ENCODE assay signal across 19 cellular contexts in the genomic region with DNA sequence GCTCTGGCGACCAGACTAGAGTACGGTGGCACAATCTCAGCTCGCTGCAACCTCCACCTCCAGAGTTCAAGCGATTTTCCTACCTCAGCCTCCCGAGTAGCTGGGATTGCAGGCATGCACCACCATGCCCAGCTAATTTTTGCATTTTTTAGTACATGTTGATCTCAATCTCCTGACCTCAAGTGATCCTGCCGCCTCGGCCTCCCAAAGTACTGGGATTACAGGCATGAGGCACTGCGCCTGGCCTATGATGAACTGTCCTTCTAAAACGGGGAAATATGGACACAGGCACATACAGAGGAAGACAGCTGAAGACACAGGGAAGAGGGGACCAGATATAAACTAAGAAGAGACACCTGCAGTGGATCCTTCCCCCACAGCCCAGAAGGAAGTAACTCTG. TPM values are rescaled to one million over a fixed set of nuclear protein-coding genes. Genes with fewer than 3 reads are reported as not detected.
DNase-seq lines count a peak whose midpoint lies in the region; ATAC-seq and TF ChIP-seq lines count a peak whose summit lies in the region.
"Had no signal": no experiment of that assay in that cellular context is flagged by ENCODE, and none has a peak within 500 bp of the region (broad histone marks: within the 10 kb centered on the region; RNA-seq: fewer than 3 reads in every experiment).

No MANE protein-coding gene starts in this region.

- peak overlapping the region; percentile 51 for H3K27ac Mint-ChIP-seq in dendritic cell treated with granulocyte-macrophage colony-stimulating factor and Interleukin-4, amounts not matched to agents 40 ng/mL and 50 ng/mL, for 4 days
- H3K27ac Mint-ChIP-seq: B cell; CD4-positive, alpha-beta T cell; CD8-positive, alpha-beta T cell had no signal

- no peak overlapping the region for H3K4me2 ChIP-seq in trophoblast cell (ENCODE audit: low read length)
- H3K4me2 ChIP-seq: A549; BLaER1 treated with 17β-estradiol and CSF1 and Interleukin-3, amounts not matched to agents 10 nM and 100 nM had no signal

- H2BK12ac ChIP-seq in trophoblast cell (ENCODE audit: low read length) = no peak overlapping the region

- no peak overlapping the region for H3K4ac ChIP-seq in trophoblast cell (ENCODE audit: low read depth, low read length)

- H4K91ac ChIP-seq in trophoblast cell (ENCODE audit: low read depth, low read length) = no peak overlapping the region

- CTCF ChIA-PET in HEK293 (lab: Yijun Ruan, JAX) = interaction anchor here (0.6 kb wide), 1 partner anchor 847 kb away, joined by 3 read pairs; no protein-coding TSS in a partner anchor

- no peaks in the 10 kb centered on the region for H3K9me3 Mint-ChIP-seq in dendritic cell treated with granulocyte-macrophage colony-stimulating factor and Interleukin-4, amounts not matched to agents 40 ng/mL and 50 ng/mL, for 4 days
- H3K9me3 Mint-ChIP-seq: CD4-positive, alpha-beta T cell; CD8-positive, alpha-beta T cell had no signal

- POLR2A ChIA-PET in HEK293 (lab: Yijun Ruan, JAX) = interaction anchor here (0.7 kb wide), 1 partner anchor 128 kb away, joined by 6 read pairs; no protein-coding TSS in a partner anchor

- intact Hi-C loops in dendritic cell treated with granulocyte-macrophage colony-stimulating factor and Interleukin-4, amounts not matched to agents 40 ng/mL and 50 ng/mL, for 4 days (cut with micrococcal nuclease) = no loop called here
- intact Hi-C loops in heart right ventricle (cut with DNase I) = no loop called here
- intact Hi-C loops in esophagus muscularis mucosa (cut with DNase I) = no loop called here

- H3K27me3 ChIP-seq in trophoblast cell (ENCODE audit: insufficient read depth, low read length) = no peaks in the 10 kb centered on the region
- H3K27me3 ChIP-seq in heart right ventricle = peaks cover 0 to 44% (median 31%) of the 10 kb centered on the region in 7 donors
- peaks cover 0 to 55% (median 0%) of the 10 kb centered on the region in 4 donors for H3K27me3 ChIP-seq in esophagus muscularis mucosa

- no peak overlapping the region for H4K12ac ChIP-seq in trophoblast cell (ENCODE audit: low read depth, low read length)

- no peaks in the 10 kb centered on the region for H3K27me3 Mint-ChIP-seq in dendritic cell treated with granulocyte-macrophage colony-stimulating factor and Interleukin-4, amounts not matched to agents 40 ng/mL and 50 ng/mL, for 4 days

- H4K8ac ChIP-seq in trophoblast cell (ENCODE audit: low read depth, low read length) = no peak overlapping the region

- H3K18ac ChIP-seq in trophoblast cell (ENCODE audit: low read length) = no peak overlapping the region

- TF ChIP-seq POLR2A in esophagus muscularis mucosa (IDR thresholded peaks at IDR 0.05; ENCODE audit: low read depth) = no peak

- no peaks in the 10 kb centered on the region for H3K36me3 Mint-ChIP-seq in dendritic cell treated with granulocyte-macrophage colony-stimulating factor and Interleukin-4, amounts not matched to agents 40 ng/mL and 50 ng/mL, for 4 days (ENCODE audit: low read depth)
- H3K36me3 Mint-ChIP-seq: CD8-positive, alpha-beta T cell had no signal

- WGBS in trophoblast cell (ENCODE audit: extremely low coverage, insufficient coverage, insufficient read length) = no CpG with 5 or more reads among the region's 9 CpGs
- WGBS in heart right ventricle, 2 donors = 89 to 93% methylated on average over 9 of the region's 9 CpGs
- WGBS in esophagus muscularis mucosa = 88% methylated on average over 9 of the region's 9 CpGs

- H2BK5ac ChIP-seq in trophoblast cell (ENCODE audit: low read depth, low read length, poor library complexity) = no peak overlapping the region

- H3K14ac ChIP-seq in trophoblast cell (ENCODE audit: low read length) = no peak overlapping the region

- peak; percentile 66 to 75 for DNase-seq in trophoblast cell
- no peak for DNase-seq in heart right ventricle
- no peak for DNase-seq in esophagus muscularis mucosa (ENCODE audit: extremely low spot score)
- DNase-seq: AML-193; Caco-2; Calu3; CD4-positive, alpha-beta T cell; CD8-positive, alpha-beta T cell; DMS79 treated with DMSO at 0.1 percent for 48 hours; GF-D8 had no signal

- no peak for TF ChIP-seq EP300 in esophagus muscularis mucosa (IDR thresholded peaks at IDR 0.05)

- no peak overlapping the region for H3K27ac ChIP-seq in HEK293 (ENCODE audit: extremely low read depth, low read depth, low read length)
- H3K27ac ChIP-seq in trophoblast cell (ENCODE audit: low read depth, low read length) = no peak overlapping the region
- no peak overlapping the region for H3K27ac ChIP-seq in heart right ventricle
- no peak overlapping the region for H3K27ac ChIP-seq in esophagus muscularis mucosa (replicated peaks in 1 of 4)
- H3K27ac ChIP-seq: 22Rv1; A549; BLaER1 treated with 17β-estradiol and CSF1 and Interleukin-3, amounts not matched to agents 10 nM and 100 nM; C4-2B had no signal

- H3K4me1 Mint-ChIP-seq in dendritic cell treated with granulocyte-macrophage colony-stimulating factor and Interleukin-4, amounts not matched to agents 40 ng/mL and 50 ng/mL, for 4 days (ENCODE audit: low read depth) = peaks cover 65% of the 10 kb centered on the region

- H3K4me1 ChIP-seq in HEK293 (ENCODE audit: control insufficient read depth, insufficient read depth, low read length) (no peaks in the 10 kb centered on the region), trophoblast cell (ENCODE audit: control insufficient read depth in 1 of 2, insufficient read depth in 2 of 2, low read length in 2 of 2) (peaks cover 8 to 18% of the 10 kb centered on the region in 2 experiments), heart right ventricle (peaks cover 0 to 11% (median 0%) of the 10 kb centered on the region in 9 donors), esophagus muscularis mucosa (no peaks in the 10 kb centered on the region)
- H3K4me1 ChIP-seq: A549, Caco-2 had no signal

- H3K36me3 ChIP-seq in HEK293 (ENCODE audit: control insufficient read depth in 2 of 2, insufficient read depth in 1 of 2, low read length in 2 of 2) (no peaks in the 10 kb centered on the region), trophoblast cell (ENCODE audit: control insufficient read depth in 1 of 2, insufficient read depth in 2 of 2, low read length in 2 of 2) (no peaks in the 10 kb centered on the region), heart right ventricle (no peaks in the 10 kb centered on the region), esophagus muscularis mucosa (no peaks in the 10 kb centered on the region)
- H3K36me3 ChIP-seq: BLaER1 treated with 17β-estradiol and CSF1 and Interleukin-3, amounts not matched to agents 10 nM and 100 nM had no signal

- no peak overlapping the region for H3K23ac ChIP-seq in trophoblast cell (ENCODE audit: low read length)

- no peak overlapping the region for H2AK5ac ChIP-seq in trophoblast cell (ENCODE audit: low read length)

- no peak for ATAC-seq in heart right ventricle
- ATAC-seq: A549; CD8-positive, alpha-beta T cell had no signal

- H3K79me2 ChIP-seq in trophoblast cell (ENCODE audit: control insufficient read depth, insufficient read depth, low read length, poor library complexity) = no peaks in the 10 kb centered on the region

- no peak overlapping the region for H3K4me3 Mint-ChIP-seq in dendritic cell treated with granulocyte-macrophage colony-stimulating factor and Interleukin-4, amounts not matched to agents 40 ng/mL and 50 ng/mL, for 4 days
- H3K4me3 Mint-ChIP-seq: B cell; CD4-positive, alpha-beta T cell; CD8-positive, alpha-beta T cell had no signal

- H2AFZ ChIP-seq in trophoblast cell (ENCODE audit: insufficient read depth, low read length, poor library complexity) = no peak overlapping the region

- H3K4me3 ChIP-seq in HEK293 (ENCODE audit: low read depth, low read length) = no peak overlapping the region
- H3K4me3 ChIP-seq in trophoblast cell (ENCODE audit: low read depth, low read length) = no peak overlapping the region
- no peak overlapping the region for H3K4me3 ChIP-seq in heart right ventricle
- H3K4me3 ChIP-seq in esophagus muscularis mucosa = no peak overlapping the region
- H3K4me3 ChIP-seq: A549; BLaER1 treated with 17β-estradiol and CSF1 and Interleukin-3, amounts not matched to agents 10 nM and 100 nM had no signal

- TF ChIP-seq CTCF in HEK293 (tag by site-specific recombination; IDR thresholded peaks at IDR 0.05) (no peak), heart right ventricle (IDR thresholded peaks at IDR 0.05) (no peak), esophagus muscularis mucosa (IDR thresholded peaks at IDR 0.05) (no peak)

- no peak overlapping the region for H2BK120ac ChIP-seq in trophoblast cell (ENCODE audit: insufficient read depth, low read length, poor library complexity)

- no peak overlapping the region for H3K9ac ChIP-seq in trophoblast cell (ENCODE audit: low read length)
- H3K9ac ChIP-seq: BLaER1 treated with 17β-estradiol and CSF1 and Interleukin-3, amounts not matched to agents 10 nM and 100 nM had no signal

- H3K9me3 ChIP-seq in HEK293 (ENCODE audit: control insufficient read depth, insufficient read depth, low read depth, low read length) (no peaks in the 10 kb centered on the region), trophoblast cell (ENCODE audit: insufficient read depth, low read depth, low read length) (no peaks in the 10 kb centered on the region), heart right ventricle (no peaks in the 10 kb centered on the region), esophagus muscularis mucosa (no peaks in the 10 kb centered on the region)
- H3K9me3 ChIP-seq: A549, Caco-2 had no signal

- no peaks in the 10 kb centered on the region for H3K79me1 ChIP-seq in trophoblast cell (ENCODE audit: low read length)

TF ChIP-seq in HEK293, 187 proteins besides CTCF, POLR2A, EP300 and RAD21:
- no peak for TF ChIP-seq KLF9 (tag by site-specific recombination; IDR thresholded peaks at IDR 0.05; ENCODE audit: low read depth)
- TF ChIP-seq ZNF548 (tag by site-specific recombination; IDR thresholded peaks at IDR 0.05) = 0 out of 2 replicates have a peak, but pooled peaks have one; percentile 30
TF ChIP-seq in HEK293: peak in this region for 1.

RNA-seq across cellular contexts. Expression of a gene that starts 12.7 kb away (rescaled TPM):
- polyA plus RNA-seq in trophoblast cell (2013) = not detected in 2 replicates
- total RNA-seq in heart right ventricle (not detected), esophagus muscularis mucosa (not detected)
- polyA plus RNA-seq in heart right ventricle = not detected
- total RNA-seq: Caco-2; Calu3; CD4-positive, alpha-beta T cell; CD8-positive, alpha-beta T cell had no signal
- polyA plus RNA-seq: A549, BJ had no signal

RNA-seq across cellular contexts. Expression of a gene that starts 28.4 kb away (rescaled TPM):
- not detected in 2 replicates for polyA plus RNA-seq in trophoblast cell (2013)
- total RNA-seq in heart right ventricle (10 to 100 TPM in 2 of 10 donors, 1 to 10 TPM in 8; 1.6 to 29.6 (median 4.6) TPM), esophagus muscularis mucosa (10 to 100 TPM in 1 of 4 donors, 1 to 10 TPM in 3; 4.0 to 13.1 (median 8.4) TPM)
- polyA plus RNA-seq in heart right ventricle = under 1 TPM; 0.54 to 0.95 TPM
- total RNA-seq: A172; B cell; Caco-2; Calu3; CD4-positive, alpha-beta T cell; CD8-positive, alpha-beta T cell had no signal
- polyA plus RNA-seq: A549, BJ had no signal

RNA-seq across cellular contexts. Expression of a gene that starts 43.9 kb away (rescaled TPM):
- polyA plus RNA-seq in trophoblast cell (2013) = not detected in 2 replicates
- total RNA-seq in heart right ventricle (1 to 10 TPM in 3 of 10 donors, under 1 TPM in 4, not detected in 3; 0.25 to 4.2 (median 0.91) TPM), esophagus muscularis mucosa (1 to 10 TPM in 3 of 4 donors, under 1 TPM in 1; 0.75 to 2.5 (median 1.8) TPM)
- polyA plus RNA-seq in heart right ventricle = under 1 TPM; 0.20 to 0.73 TPM
- total RNA-seq: A172; B cell; Caco-2; Calu3; CD4-positive, alpha-beta T cell; CD8-positive, alpha-beta T cell had no signal
- polyA plus RNA-seq: A549, BJ had no signal

RNA-seq across cellular contexts. Expression of a gene that starts 54.3 kb away (rescaled TPM):
- polyA plus RNA-seq in trophoblast cell (2013) = 7.0 and 7.3 TPM in 2 replicates
- total RNA-seq in heart right ventricle (10 to 100 TPM; 16.8 to 26.3 (median 20.3) TPM), esophagus muscularis mucosa (10 to 100 TPM; 19.9 to 42.0 (median 29.2) TPM)
- 10 to 100 TPM; 12.9 to 21.0 TPM for polyA plus RNA-seq in heart right ventricle

Comparison
In these comparisons a context has a peak if more than half of its experiments do, and no peak if none do; other contexts are left out.
1. DNase-seq: peak in trophoblast cell (2 of 2); none in heart right ventricle (0 of 2) and esophagus muscularis mucosa (single experiment).